In the genomic region with DNA sequence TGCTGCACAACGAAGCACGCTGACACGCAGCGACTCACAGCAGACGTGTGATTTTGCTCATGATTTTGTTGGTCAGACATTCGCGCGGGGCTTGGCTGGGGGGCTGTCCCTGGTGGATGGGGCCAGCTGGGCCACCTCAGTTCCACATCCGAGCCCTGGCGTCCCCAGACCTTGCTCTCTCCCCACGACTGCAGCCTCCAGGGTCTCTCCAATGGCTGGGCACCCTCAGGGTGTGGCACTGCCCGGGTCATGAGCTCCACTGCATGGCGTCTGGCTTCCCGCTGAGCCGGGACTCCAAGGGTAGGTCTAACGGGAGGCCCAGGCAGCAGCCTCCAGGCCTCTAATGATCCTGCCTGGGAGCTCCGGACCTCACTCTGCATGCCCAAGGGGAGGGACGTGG, we compare ENCODE assay signal across 9 cellular contexts.
"Had no signal": no experiment of that assay in that cellular context is flagged by ENCODE, and none has a peak within 500 bp of the region (broad histone marks: within the 10 kb centered on the region; RNA-seq: fewer than 3 reads in every experiment).

No MANE protein-coding gene starts in this region.

- DNase-seq: GM23248, GOT3, H9, HCEC 1CT, IMR-90, KG1 had no signal

- FAIRE-seq: H54, HTR-8/SVneo had no signal

- H3K27ac Mint-ChIP-seq: H9 had no signal

- H3K4me3 Mint-ChIP-seq: H9 had no signal

- H3K9ac ChIP-seq: GM23248 had no signal

- H3K27ac ChIP-seq: GM23248 had no signal

- H3K4me3 ChIP-seq: GM23248, K562 had no signal

- H2AFZ ChIP-seq: GM23248 had no signal
